Comparison of ENCODE assay signal across 8 cellular contexts in the genomic region with DNA sequence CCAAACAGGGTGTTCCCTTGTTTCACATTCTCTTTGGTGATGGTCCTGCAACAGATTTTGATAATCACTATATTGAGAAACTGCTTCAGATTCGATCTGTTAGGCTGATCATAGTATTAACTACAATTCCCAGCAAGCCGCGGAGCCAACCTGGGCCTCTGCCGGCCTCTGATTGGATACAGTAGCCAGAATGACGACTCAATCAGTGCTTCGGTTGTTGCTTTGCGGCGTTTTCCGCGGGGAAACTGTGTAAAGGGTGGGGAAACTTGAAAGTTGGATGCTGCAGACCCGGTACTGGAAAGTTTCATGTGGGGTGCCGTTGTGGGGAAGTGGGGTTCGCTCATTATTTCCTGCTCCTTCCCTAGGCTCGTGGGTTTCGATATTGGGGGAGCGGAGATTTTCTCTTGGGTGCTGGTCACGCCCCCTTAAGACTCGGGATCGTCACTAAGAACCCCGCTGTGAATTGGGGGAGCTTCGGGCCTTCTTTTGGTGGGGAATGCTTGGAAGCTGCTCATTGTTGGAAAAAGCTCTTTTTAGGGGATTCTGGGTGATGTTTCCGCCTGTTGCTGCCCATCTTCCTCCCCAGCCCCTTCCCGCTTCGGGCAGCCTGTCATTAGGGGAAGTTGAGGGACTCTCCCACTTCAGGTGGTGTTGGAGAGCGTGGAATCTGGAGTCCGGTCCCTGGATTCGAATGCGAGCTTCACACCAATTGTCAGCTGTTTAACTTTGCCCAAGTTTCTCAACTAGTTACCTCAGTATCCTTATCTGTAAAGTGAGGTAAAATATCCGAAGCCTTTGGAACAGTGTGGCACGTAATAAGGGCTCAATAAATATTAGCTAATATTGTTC. TPM values are rescaled to one million over a fixed set of nuclear protein-coding genes. Genes with fewer than 3 reads are reported as not detected.
A peak's percentile ranks its signal among the peaks of the same experiment; 100 is the strongest.
DNase-seq lines count a peak whose midpoint lies in the region; ATAC-seq and FAIRE-seq lines count a peak whose summit lies in the region.

Gene RAD51B (plus strand): TSS at position 217 of the 849 bp plus-strand sequence.

- peak within 1 kb of the TSS; percentile 96 for H3K27ac Mint-ChIP-seq in activated CD4-positive, alpha-beta T cell treated with anti-CD3 and anti-CD28 coated beads, Interleukin-2, amount 10 ng/mL, durations not matched to agents 24 days and 14 days
- peak within 1 kb of the TSS; percentile 93 for H3K27ac Mint-ChIP-seq in dendritic cell treated with granulocyte-macrophage colony-stimulating factor and Interleukin-4, amounts not matched to agents 40 ng/mL and 50 ng/mL, for 4 days

- intact Hi-C loops in activated CD4-positive, alpha-beta T cell treated with anti-CD3 and anti-CD28 coated beads, Interleukin-2, amount 10 ng/mL, durations not matched to agents 24 days and 14 days (cut with micrococcal nuclease): loop anchor here (5.0 to 10.0 kb wide), 3 partner anchors 202 to 1312 kb away; partner anchors contain the start of genes ARG2 and GPHN
- intact Hi-C loops in dendritic cell treated with granulocyte-macrophage colony-stimulating factor and Interleukin-4, amounts not matched to agents 40 ng/mL and 50 ng/mL, for 4 days (cut with micrococcal nuclease): loop anchor here (10.0 kb wide), 1 partner anchor 55 kb away; no protein-coding TSS in a partner anchor

- H3K9me3 Mint-ChIP-seq in activated CD4-positive, alpha-beta T cell treated with anti-CD3 and anti-CD28 coated beads, Interleukin-2, amount 10 ng/mL, durations not matched to agents 24 days and 14 days: peaks cover 3% of the 10 kb centered on the region
- no peaks in the 10 kb centered on the region for H3K9me3 Mint-ChIP-seq in dendritic cell treated with granulocyte-macrophage colony-stimulating factor and Interleukin-4, amounts not matched to agents 40 ng/mL and 50 ng/mL, for 4 days

- no peaks in the 10 kb centered on the region for H3K27me3 Mint-ChIP-seq in activated CD4-positive, alpha-beta T cell treated with anti-CD3 and anti-CD28 coated beads, Interleukin-2, amount 10 ng/mL, durations not matched to agents 24 days and 14 days
- H3K27me3 Mint-ChIP-seq in dendritic cell treated with granulocyte-macrophage colony-stimulating factor and Interleukin-4, amounts not matched to agents 40 ng/mL and 50 ng/mL, for 4 days: no peaks in the 10 kb centered on the region

- peak within 1 kb of the TSS; percentile 99 for H3K4me3 Mint-ChIP-seq in activated CD4-positive, alpha-beta T cell treated with anti-CD3 and anti-CD28 coated beads, Interleukin-2, amount 10 ng/mL, durations not matched to agents 24 days and 14 days
- H3K4me3 Mint-ChIP-seq in dendritic cell treated with granulocyte-macrophage colony-stimulating factor and Interleukin-4, amounts not matched to agents 40 ng/mL and 50 ng/mL, for 4 days: peak within 1 kb of the TSS; percentile 93

- peak; percentile 55 for ATAC-seq in HG03457 (IDR thresholded peaks at IDR 0.05; ENCODE audit: unreplicated experiment)

- H3K36me3 Mint-ChIP-seq in activated CD4-positive, alpha-beta T cell treated with anti-CD3 and anti-CD28 coated beads, Interleukin-2, amount 10 ng/mL, durations not matched to agents 24 days and 14 days (ENCODE audit: low read depth): no peaks in the 10 kb centered on the region
- peaks cover 31% of the 10 kb centered on the region for H3K36me3 Mint-ChIP-seq in dendritic cell treated with granulocyte-macrophage colony-stimulating factor and Interleukin-4, amounts not matched to agents 40 ng/mL and 50 ng/mL, for 4 days (ENCODE audit: low read depth)

- peaks cover 34% of the 10 kb centered on the region for H3K4me1 Mint-ChIP-seq in activated CD4-positive, alpha-beta T cell treated with anti-CD3 and anti-CD28 coated beads, Interleukin-2, amount 10 ng/mL, durations not matched to agents 24 days and 14 days
- H3K4me1 Mint-ChIP-seq in dendritic cell treated with granulocyte-macrophage colony-stimulating factor and Interleukin-4, amounts not matched to agents 40 ng/mL and 50 ng/mL, for 4 days (ENCODE audit: low read depth): peaks cover 47% of the 10 kb centered on the region

- FAIRE-seq in GM19239 (lab: Jason Lieb, UNC): peak; percentile 91

- DNase-seq in Ammon's horn (ENCODE audit: low spot score): peak; percentile 89
- DNase-seq in GM19239 (ENCODE audit: insufficient read length, low spot score): peak; percentile 53
- DNase-seq in NCI-H69 (lab: John Stamatoyannopoulos, UW): peak; percentile 94
- DNase-seq in activated CD4-positive, alpha-beta T cell treated with anti-CD3 and anti-CD28 coated beads, Interleukin-2, amount 10 ng/mL, durations not matched to agents 24 days and 14 days: peak; percentile 97
- DNase-seq in left kidney (ENCODE audit: low read depth, low spot score): peak; percentile 95
- peak; percentile 87 for DNase-seq in stimulated activated CD4-positive, alpha-beta T cell treated with anti-CD3 and anti-CD28 coated beads, Interleukin-1b, Interleukin-23, amount 100 ng/mL, for 48 hours

RNA-seq across cellular contexts. Expression of gene RAD51B, which starts in this region (rescaled TPM):
- 28.5 and 29.3 TPM in 2 replicates for total RNA-seq in activated CD4-positive, alpha-beta T cell treated with anti-CD3 and anti-CD28 coated beads, Interleukin-2, amount 10 ng/mL, durations not matched to agents 24 days and 14 days

Comparison
In these comparisons a context has a peak if more than half of its experiments do, and no peak if none do; other contexts are left out.
1. Peak in every context shown above with its lines: DNase-seq and ATAC-seq.